In genomic region chr12:40106202-40106533, GRCh38 we compare ENCODE assay signal across 8 cellular contexts. TPM values are rescaled to one million over a fixed set of nuclear protein-coding genes. Genes with fewer than 3 reads are reported as not detected.
DNase-seq lines count a peak whose midpoint lies in the region; ATAC-seq and TF ChIP-seq lines count a peak whose summit lies in the region.

No MANE protein-coding gene starts in this region.

- H3K9me3 Mint-ChIP-seq in activated T-cell treated with anti-CD3 and anti-CD28 coated beads, Interleukin-2, amount 50 U/mL, for 4 hours, result no peaks in the 10 kb centered on the region
- H3K9me3 Mint-ChIP-seq in type B pancreatic cell, result no peaks in the 10 kb centered on the region

- H3K4me1 ChIP-seq in adrenal gland (replicated peaks in 1 of 2) (peaks cover 19 to 39% of the 10 kb centered on the region in 2 donors), left lung (peaks cover 11 to 37% of the 10 kb centered on the region in 2 donors)

- H3K36me3 ChIP-seq in adrenal gland (replicated peaks in 1 of 2) (no peaks in the 10 kb centered on the region), left lung (no peaks in the 10 kb centered on the region)

- H3K27me3 ChIP-seq in adrenal gland, result no peaks in the 10 kb centered on the region
- no peaks in the 10 kb centered on the region for H3K27me3 ChIP-seq in left lung

- peaks cover 44% of the 10 kb centered on the region for H3K4me1 Mint-ChIP-seq in activated T-cell treated with anti-CD3 and anti-CD28 coated beads, Interleukin-2, amount 50 U/mL, for 4 hours (ENCODE audit: low read depth)
- peaks cover 23% of the 10 kb centered on the region for H3K4me1 Mint-ChIP-seq in type B pancreatic cell (ENCODE audit: unreplicated experiment)

- WGBS in adrenal gland, 4 donors, result 8 to 18% (median 15%) methylated on average over 4 to 9 of the region's 9 CpGs

- no peaks in the 10 kb centered on the region for H3K9me3 ChIP-seq in adrenal gland (replicated peaks in 1 of 3)
- no peaks in the 10 kb centered on the region for H3K9me3 ChIP-seq in left lung

- intact Hi-C loops in adrenal gland (cut with DNase I) (loop anchor here (5.0 to 10.0 kb wide), 3 partner anchors 51 to 339 kb away; no protein-coding TSS in a partner anchor), left lung (cut with DNase I) (loop anchor here in 1 of 2 donors (5.0 to 10.0 kb wide), 2 partner anchors 94 to 341 kb away; no protein-coding TSS in a partner anchor)

- peak overlapping the region in 4 of 5 donors; percentile 84 to 95 (median 92) for H3K27ac ChIP-seq in adrenal gland
- peak overlapping the region in 1 of 2 donors; percentile 81 for H3K27ac ChIP-seq in left lung

- H3K27me3 Mint-ChIP-seq in activated T-cell treated with anti-CD3 and anti-CD28 coated beads, Interleukin-2, amount 50 U/mL, for 4 hours (ENCODE audit: low read depth), result no peaks in the 10 kb centered on the region
- peaks cover 7% of the 10 kb centered on the region for H3K27me3 Mint-ChIP-seq in type B pancreatic cell

- H3K4me3 Mint-ChIP-seq in activated T-cell treated with anti-CD3 and anti-CD28 coated beads, Interleukin-2, amount 50 U/mL, for 4 hours, result peak overlapping the region; percentile 82
- peak overlapping the region; percentile 89 for H3K4me3 Mint-ChIP-seq in type B pancreatic cell

- no peak for TF ChIP-seq POLR2A in adrenal gland (IDR thresholded peaks at IDR 0.05)

- H3K4me3 ChIP-seq in adrenal gland (peak overlapping the region in 2 of 4 donors; percentile 87 to 98), left lung (peak overlapping the region; percentile 84 to 93)

- TF ChIP-seq CTCF in adrenal gland (IDR thresholded peaks at IDR 0.05) (no peak), left lung (IDR thresholded peaks at IDR 0.05) (no peak), type B pancreatic cell (conservative IDR thresholded peaks at IDR 0.05) (no peak)

- peak overlapping the region; percentile 58 for H3K27ac Mint-ChIP-seq in type B pancreatic cell

- no peak for DNase-seq in activated T-cell treated with anti-CD3 and anti-CD28 coated beads, Interleukin-2, amount 50 U/mL, for 4 hours
- no peak for DNase-seq in activated T-cell treated with anti-CD3 and anti-CD28 coated beads for 4 hours
- no peak for DNase-seq in adrenal gland
- no peak for DNase-seq in left lung
- DNase-seq in type B pancreatic cell (ENCODE audit: extremely low spot score, unreplicated experiment), result no peak
- no peak for DNase-seq in stimulated activated CD4-positive, alpha-beta T cell treated with anti-CD3 and anti-CD28 coated beads, Interleukin-2, amount 100 ng/mL, for 24 hours
- no peak for DNase-seq in DMS79 treated with DMSO at 0.1 percent for 48 hours (lab: John Stamatoyannopoulos, UW)

- no peaks in the 10 kb centered on the region for H3K36me3 Mint-ChIP-seq in activated T-cell treated with anti-CD3 and anti-CD28 coated beads, Interleukin-2, amount 50 U/mL, for 4 hours (ENCODE audit: insufficient read depth)
- H3K36me3 Mint-ChIP-seq in type B pancreatic cell, result peaks cover 6% of the 10 kb centered on the region

- ATAC-seq in activated T-cell treated with anti-CD3 and anti-CD28 coated beads, Interleukin-2, amount 50 U/mL, for 4 hours, result no peak
- ATAC-seq in left lung (peak; percentile 5), HG03025 (IDR thresholded peaks at IDR 0.05; ENCODE audit: low FRiP score, unreplicated experiment) (no peak)

RNA-seq across cellular contexts. Expression of gene SLC2A13, which starts 0.3 kb away (rescaled TPM):
- total RNA-seq in activated T-cell treated with anti-CD3 and anti-CD28 coated beads, Interleukin-2, amount 50 U/mL, for 4 hours, result 1 to 10 TPM; 2.4 to 3.6 (median 3.2) TPM
- total RNA-seq in adrenal gland (10 to 100 TPM; 13.6 to 41.3 (median 28.6) TPM), left lung (10 to 100 TPM; 12.8 to 14.6 TPM), type B pancreatic cell (ENCODE audit: low replicate concordance) (7.1 and 9.4 TPM in 2 replicates)
- polyA plus RNA-seq in adrenal gland, result 10 to 100 TPM in 1 of 3 donors, 1 to 10 TPM in 2; 3.5 to 11.3 (median 3.9) TPM
